20 cellular contexts compared by ENCODE assay signal in genomic region chr14:69328317-69328716, GRCh38.
A peak's percentile ranks its signal among the peaks of the same experiment; 100 is the strongest.
DNase-seq lines count a peak whose midpoint lies in the region; ATAC-seq, FAIRE-seq and TF ChIP-seq lines count a peak whose summit lies in the region.
"Had no signal": no experiment of that assay in that cellular context is flagged by ENCODE, and none has a peak within 500 bp of the region (broad histone marks: within the 10 kb centered on the region; RNA-seq: fewer than 3 reads in every experiment).

No MANE protein-coding gene starts in this region.

- SMC1A ChIA-PET in GM12878 (lab: Charles Lee; ENCODE audit: uncharacterized antibody, unreplicated experiment): no interaction called here

- intact Hi-C loops in GM12878 (cut with micrococcal nuclease; ENCODE audit: unreplicated experiment) (no loop called here), upper lobe of right lung (cut with DNase I) (no loop called here)

- no peak for TF ChIP-seq EP300 in GM12878 (IDR thresholded peaks at IDR 0.05; ENCODE audit: borderline replicate concordance in 1 of 2, control insufficient read depth in 1 of 2, low read depth in 2 of 2, low read length in 2 of 2)

- H3K79me2 ChIP-seq in GM12878 (ENCODE audit: control insufficient read depth, insufficient read depth, low read length): no peaks in the 10 kb centered on the region

- no peaks in the 10 kb centered on the region for H4K20me1 ChIP-seq in GM12878 (ENCODE audit: control insufficient read depth, insufficient read depth)

- POLR2A ChIA-PET in GM12878 (lab: Charles Lee): no interaction called here
- POLR2A ChIA-PET in GM10248 (lab: Yijun Ruan, JAX): interaction anchor here (0.7 kb wide), 1 partner anchor 46 kb away, joined by 3 read pairs; no protein-coding TSS in a partner anchor

- no peaks in the 10 kb centered on the region for H3K36me3 ChIP-seq in GM12878 (ENCODE audit: control insufficient read depth in 2 of 2, insufficient read depth in 2 of 2, low read length in 1 of 2)
- no peaks in the 10 kb centered on the region for H3K36me3 ChIP-seq in upper lobe of right lung
- H3K36me3 ChIP-seq: BE2C had no signal

- no peak for FAIRE-seq in GM12878 (lab: Jason Lieb, UNC)
- FAIRE-seq: A204.1, H1 had no signal

- RAD21 ChIA-PET in GM12878 (lab: Charles Lee; ENCODE audit: unreplicated experiment): no interaction called here

- peaks cover 19% of the 10 kb centered on the region for H3K27me3 Mint-ChIP-seq in activated naive CD4-positive, alpha-beta T cell treated with anti-CD3 and anti-CD28 coated beads, Interleukin-2, amount 10 ng/mL, durations not matched to agents 7 days and 5 days
- H3K27me3 Mint-ChIP-seq in endothelial cell (ENCODE audit: unreplicated experiment): peaks cover 6% of the 10 kb centered on the region
- H3K27me3 Mint-ChIP-seq: CD4-positive, alpha-beta T cell had no signal

- H3K27me3 ChIP-seq in GM12878 (replicated peaks in 1 of 2; ENCODE audit: control insufficient read depth in 2 of 2, insufficient read depth in 2 of 2, low read length in 1 of 2) (no peaks in the 10 kb centered on the region; a peak in 1 of 4 replicates), upper lobe of right lung (no peaks in the 10 kb centered on the region)
- H3K27me3 ChIP-seq: BE2C had no signal

- H3K9ac ChIP-seq in GM12878 (ENCODE audit: control insufficient read depth, insufficient read depth, low read length): no peak overlapping the region
- H3K9ac ChIP-seq: KMS-11 had no signal

- H3K9me3 Mint-ChIP-seq in activated naive CD4-positive, alpha-beta T cell treated with anti-CD3 and anti-CD28 coated beads, Interleukin-2, amount 10 ng/mL, durations not matched to agents 7 days and 5 days: no peaks in the 10 kb centered on the region
- H3K9me3 Mint-ChIP-seq in endothelial cell (ENCODE audit: unreplicated experiment): no peaks in the 10 kb centered on the region
- H3K9me3 Mint-ChIP-seq: CD4-positive, alpha-beta T cell had no signal

- BruUV-seq in GM12878 (replicated peaks; lab: Mats Ljungman, UMichigan): no TSS peak

- no peak overlapping the region for H3K27ac Mint-ChIP-seq in activated naive CD4-positive, alpha-beta T cell treated with anti-CD3 and anti-CD28 coated beads, Interleukin-2, amount 10 ng/mL, durations not matched to agents 7 days and 5 days
- H3K27ac Mint-ChIP-seq in endothelial cell (ENCODE audit: unreplicated experiment): no peak overlapping the region
- H3K27ac Mint-ChIP-seq: CD4-positive, alpha-beta T cell had no signal

- no peaks in the 10 kb centered on the region for H3K4me1 Mint-ChIP-seq in activated naive CD4-positive, alpha-beta T cell treated with anti-CD3 and anti-CD28 coated beads, Interleukin-2, amount 10 ng/mL, durations not matched to agents 7 days and 5 days
- no peaks in the 10 kb centered on the region for H3K4me1 Mint-ChIP-seq in endothelial cell (ENCODE audit: unreplicated experiment)

- CTCF ChIA-PET in activated naive CD4-positive, alpha-beta T cell treated with anti-CD3 and anti-CD28 coated beads, Interleukin-2, amount 10 ng/mL, durations not matched to agents 7 days and 5 days (lab: Charles Lee): no interaction called here
- CTCF ChIA-PET in GM12878 (lab: Yijun Ruan, JAX): interaction anchor here (0.7 to 1.4 kb wide), 2 partner anchors 40 to 86 kb away, joined by 3 read pairs; no protein-coding TSS in a partner anchor
- CTCF ChIA-PET in GM10248 (lab: Yijun Ruan, JAX): interaction anchor here (1.1 to 1.4 kb wide), 3 partner anchors 16 to 18 kb away, joined by 3 to 6 read pairs (median 3); no protein-coding TSS in a partner anchor

- no peak overlapping the region for H3K4me2 ChIP-seq in GM12878 (ENCODE audit: control insufficient read depth, insufficient read depth)
- H3K4me2 ChIP-seq: KMS-11 had no signal

- TF ChIP-seq RAD21 in GM12878 (IDR thresholded peaks at IDR 0.05; ENCODE audit: insufficient read depth, low read depth, low read length): no peak

- H3K9me3 ChIP-seq in GM12878 (replicated peaks; ENCODE audit: control insufficient read depth, insufficient read depth, low read length): no peaks in the 10 kb centered on the region
- H3K9me3 ChIP-seq in upper lobe of right lung: no peaks in the 10 kb centered on the region
- H3K9me3 ChIP-seq: BE2C, Caco-2 had no signal

- H3K4me3 ChIP-seq in GM12878 (no peak overlapping the region), upper lobe of right lung (no peak overlapping the region)

- in situ Hi-C loops in GM12878 (cut with MboI): no loop called here

- WGBS in GM12878 (ENCODE audit: insufficient coverage, insufficient replicate concordance, low lambda C conversion rate, missing lambda C conversion rate): 38% methylated on average over 15 of the region's 15 CpGs

- H3K4me1 ChIP-seq in GM12878 (ENCODE audit: control insufficient read depth, insufficient read depth, low read length) (no peaks in the 10 kb centered on the region), upper lobe of right lung (no peaks in the 10 kb centered on the region)
- H3K4me1 ChIP-seq: BE2C, Caco-2 had no signal

- H3K36me3 Mint-ChIP-seq in activated naive CD4-positive, alpha-beta T cell treated with anti-CD3 and anti-CD28 coated beads, Interleukin-2, amount 10 ng/mL, durations not matched to agents 7 days and 5 days: no peaks in the 10 kb centered on the region
- H3K36me3 Mint-ChIP-seq in endothelial cell (ENCODE audit: low read depth, unreplicated experiment): no peaks in the 10 kb centered on the region

- H3K27ac ChIP-seq in GM12878 (ENCODE audit: control insufficient read depth, insufficient read depth): no peak overlapping the region
- no peak overlapping the region for H3K27ac ChIP-seq in upper lobe of right lung
- H3K27ac ChIP-seq: KMS-11 had no signal

- ATAC-seq in GM12878 (no peak), upper lobe of right lung (no peak), HG02973 (IDR thresholded peaks at IDR 0.05; ENCODE audit: unreplicated experiment) (no peak)
- ATAC-seq: SK-N-SH treated with all-trans-retinoic acid at 6 μM for 48 hours had no signal

- no peak for TF ChIP-seq CTCF in GM12878 (IDR thresholded peaks at IDR 0.05 in 2 of 3, conservative IDR thresholded peaks at IDR 0.05 in 1 of 3; ENCODE audit: control insufficient read depth in 2 of 3, extremely low read depth in 1 of 3, insufficient read depth in 1 of 3, low read depth in 3 of 3, low read length in 3 of 3)
- no peak for TF ChIP-seq CTCF in upper lobe of right lung (IDR thresholded peaks at IDR 0.05)
- TF ChIP-seq CTCF in endothelial cell (IDR thresholded peaks at IDR 0.05; ENCODE audit: unreplicated experiment): no peak
- no peak for TF ChIP-seq CTCF in GM10248 (IDR thresholded peaks at IDR 0.05; ENCODE audit: control extremely low read depth, extremely low read depth, low read depth, missing control alignments)

- TF ChIP-seq POLR2A in GM12878 (IDR thresholded peaks at IDR 0.05; ENCODE audit: low read depth, low read length): no peak

- H2AFZ ChIP-seq in GM12878 (ENCODE audit: control insufficient read depth, low read depth, low read length): no peak overlapping the region

- peak; percentile 3 for DNase-seq in activated naive CD4-positive, alpha-beta T cell treated with anti-CD3 and anti-CD28 coated beads, Interleukin-2, amount 10 ng/mL, durations not matched to agents 7 days and 5 days
- DNase-seq in activated naive CD4-positive, alpha-beta T cell treated with anti-CD3 and anti-CD28 coated beads, Interleukin-2, amount 50 U/mL, for 16 hours: no peak
- DNase-seq in GM12878 (ENCODE audit: low read depth, low spot score) (no peak), mesenteric fat pad (ENCODE audit: low spot score) (peak; percentile 68), upper lobe of right lung (peak; percentile 58), endothelial cell (ENCODE audit: low spot score) (no peak), GM10248 (ENCODE audit: extremely low spot score) (no peak)
- DNase-seq: BE2C, DMS153, GDM1, MV-4-11, NCI-H2029, SHP77 treated with DMSO at 0.1 percent for 48 hours had no signal

- H3K4me3 Mint-ChIP-seq in activated naive CD4-positive, alpha-beta T cell treated with anti-CD3 and anti-CD28 coated beads, Interleukin-2, amount 10 ng/mL, durations not matched to agents 7 days and 5 days: no peak overlapping the region
- H3K4me3 Mint-ChIP-seq in endothelial cell (ENCODE audit: unreplicated experiment): no peak overlapping the region
- H3K4me3 Mint-ChIP-seq: CD4-positive, alpha-beta T cell had no signal

TF ChIP-seq in GM12878, 131 proteins besides CTCF, POLR2A, EP300 and RAD21:
- no peak for TF ChIP-seq POLR2AphosphoS2 (IDR thresholded peaks at IDR 0.05; ENCODE audit: low read depth, low read length)
- peak; percentile 19 for TF ChIP-seq MEF2B (IDR thresholded peaks at IDR 0.05; ENCODE audit: partially characterized antibody, poor library complexity, severe bottlenecking)

Comparison
In these comparisons a context has a peak if more than half of its experiments do, and no peak if none do; other contexts are left out.
1. DNase-seq: peak in activated naive CD4-positive, alpha-beta T cell treated with anti-CD3 and anti-CD28 coated beads, Interleukin-2, amount 10 ng/mL, durations not matched to agents 7 days and 5 days (single experiment), mesenteric fat pad (single experiment) and upper lobe of right lung (single experiment); none in activated naive CD4-positive, alpha-beta T cell treated with anti-CD3 and anti-CD28 coated beads, Interleukin-2, amount 50 U/mL, for 16 hours (single experiment), GM12878 (single experiment), endothelial cell (single experiment) and GM10248 (single experiment).